In the genomic region with DNA sequence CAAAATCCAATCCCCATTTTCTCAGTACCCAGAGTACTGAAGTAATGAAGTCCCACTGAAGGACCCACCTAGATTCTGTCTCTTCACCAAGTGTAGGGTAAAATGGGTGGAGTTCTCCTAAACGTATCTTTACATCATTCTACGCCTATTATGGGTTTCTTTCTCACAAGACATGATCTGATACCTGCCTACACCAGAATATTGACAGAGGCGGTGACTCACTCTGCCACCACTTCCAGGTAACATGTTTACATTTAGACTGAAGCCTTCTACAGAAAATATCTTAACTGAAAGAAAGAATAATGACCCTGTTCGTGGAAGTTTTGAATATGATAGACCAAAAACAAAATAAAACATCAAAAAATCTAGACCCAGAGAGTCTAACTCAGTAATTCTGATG, we compare ENCODE assay signal across 11 cellular contexts.
DNase-seq lines count a peak whose midpoint lies in the region; ATAC-seq and TF ChIP-seq lines count a peak whose summit lies in the region.
"Had no signal": no experiment of that assay in that cellular context is flagged by ENCODE, and none has a peak within 500 bp of the region (broad histone marks: within the 10 kb centered on the region; RNA-seq: fewer than 3 reads in every experiment).

No MANE protein-coding gene starts in this region.

- intact Hi-C loops in PC-3 (cut with micrococcal nuclease) = no loop called here

- peak overlapping the region; percentile 39; the same call in 1 of the 2 replicates for H3K4me3 ChIP-seq in PC-3 (ENCODE audit: low read length)
- H3K4me3 ChIP-seq in epithelial cell of esophagus (ENCODE audit: low read length) = no peak overlapping the region
- H3K4me3 ChIP-seq in BE2C (ENCODE audit: low read depth, low read length) = no peak overlapping the region
- no peak overlapping the region for H3K4me3 ChIP-seq in WERI-Rb-1 (ENCODE audit: low read depth, low read length)
- H3K4me3 ChIP-seq: SK-N-MC, thoracic aorta had no signal

- no peaks in the 10 kb centered on the region for H3K27me3 ChIP-seq in PC-3 (ENCODE audit: low read length)
- H3K27me3 ChIP-seq in BE2C = no peaks in the 10 kb centered on the region
- H3K27me3 ChIP-seq in WERI-Rb-1 (ENCODE audit: insufficient read depth, low read depth, severe bottlenecking) = no peaks in the 10 kb centered on the region

- peak overlapping the region; percentile 65 for H3K27ac ChIP-seq in PC-3 (ENCODE audit: low read length)
- no peak overlapping the region for H3K27ac ChIP-seq in WERI-Rb-1
- H3K27ac ChIP-seq: SK-N-MC, thoracic aorta had no signal

- no peaks in the 10 kb centered on the region for H4K20me1 ChIP-seq in PC-3 (ENCODE audit: low read length)

- BruUV-seq in PC-3 (replicated peaks; lab: Mats Ljungman, UMichigan) = no TSS peak

- H3K9ac ChIP-seq in PC-3 (ENCODE audit: low read length) = 0 out of 2 replicates have a peak overlapping the region, but pooled peaks have one; percentile 7

- DNase-seq in PC-3 = peak; percentile 84
- peak; percentile 38 for DNase-seq in activated T-cell treated with anti-CD3 and anti-CD28 coated beads for 24 hours (ENCODE audit: low read depth)
- peak; percentile 94 for DNase-seq in epithelial cell of esophagus (ENCODE audit: low read depth)
- DNase-seq in stimulated activated CD8-positive, alpha-beta memory T cell treated with anti-CD3 and anti-CD28 coated beads, Interleukin-7, amount 100 ng/mL, for 1 hour (ENCODE audit: low read depth in 2 of 2) = peak; percentile 8 to 32
- no peak for DNase-seq in AG20443 (ENCODE audit: low spot score)
- no peak for DNase-seq in BE2C
- no peak for DNase-seq in WERI-Rb-1
- DNase-seq: retina had no signal

- H3K36me3 ChIP-seq in PC-3 (ENCODE audit: low read depth, low read length) (no peaks in the 10 kb centered on the region), BE2C (no peaks in the 10 kb centered on the region), WERI-Rb-1 (no peaks in the 10 kb centered on the region)
- H3K36me3 ChIP-seq: thoracic aorta had no signal

- CTCF ChIA-PET in PC-3 (lab: Charles Lee) = no interaction called here

- H3K9me2 ChIP-seq in PC-3 (replicated peaks; ENCODE audit: low read length) = no peaks in the 10 kb centered on the region

- H3K9me3 ChIP-seq in PC-3 (ENCODE audit: low read length) (no peaks in the 10 kb centered on the region), BE2C (no peaks in the 10 kb centered on the region), WERI-Rb-1 (ENCODE audit: severe bottlenecking) (peaks cover 8% of the 10 kb centered on the region)
- H3K9me3 ChIP-seq: thoracic aorta had no signal

- H3K79me2 ChIP-seq in PC-3 (ENCODE audit: low read length) = 0 out of 2 replicates have a peak, but pooled peaks cover 7% of the 10 kb centered on the region

- peak overlapping the region; percentile 77 for H3K4me2 ChIP-seq in PC-3 (ENCODE audit: low read length)

- peak; percentile 96 for ATAC-seq in PC-3
- ATAC-seq in GM19395 (IDR thresholded peaks at IDR 0.05; ENCODE audit: unreplicated experiment) = no peak

- POLR2A ChIA-PET in PC-3 (lab: Charles Lee; ENCODE audit: unreplicated experiment) = no interaction called here

- no peaks in the 10 kb centered on the region for H3F3A ChIP-seq in PC-3 (ENCODE audit: low read length, unreplicated experiment)

- TF ChIP-seq CTCF in PC-3 (conservative IDR thresholded peaks at IDR 0.05; ENCODE audit: low read depth, low read length) (no peak), epithelial cell of esophagus (IDR thresholded peaks at IDR 0.05; ENCODE audit: insufficient read depth, low read depth, low read length, missing control alignments) (no peak), BE2C (IDR thresholded peaks at IDR 0.05; ENCODE audit: low read depth, low read length) (no peak), WERI-Rb-1 (IDR thresholded peaks at IDR 0.05; ENCODE audit: low read depth, low read length) (no peak)

- peaks cover 25% of the 10 kb centered on the region for H3K4me1 ChIP-seq in PC-3 (ENCODE audit: insufficient read depth, low read length)
- peaks cover under 1% of the 10 kb centered on the region; the same call in 1 of the 2 replicates for H3K4me1 ChIP-seq in BE2C

- no peak overlapping the region for H2AFZ ChIP-seq in PC-3 (ENCODE audit: low read length)

Comparison
In these comparisons a context has a peak if more than half of its experiments do, and no peak if none do; other contexts are left out.
1. DNase-seq: peak in PC-3 (single experiment), activated T-cell treated with anti-CD3 and anti-CD28 coated beads for 24 hours (single experiment), epithelial cell of esophagus (single experiment) and stimulated activated CD8-positive, alpha-beta memory T cell treated with anti-CD3 and anti-CD28 coated beads, Interleukin-7, amount 100 ng/mL, for 1 hour (2 of 2); none in AG20443 (single experiment), BE2C (single experiment) and WERI-Rb-1 (single experiment).